29 cellular contexts compared by ENCODE assay signal in the genomic region with DNA sequence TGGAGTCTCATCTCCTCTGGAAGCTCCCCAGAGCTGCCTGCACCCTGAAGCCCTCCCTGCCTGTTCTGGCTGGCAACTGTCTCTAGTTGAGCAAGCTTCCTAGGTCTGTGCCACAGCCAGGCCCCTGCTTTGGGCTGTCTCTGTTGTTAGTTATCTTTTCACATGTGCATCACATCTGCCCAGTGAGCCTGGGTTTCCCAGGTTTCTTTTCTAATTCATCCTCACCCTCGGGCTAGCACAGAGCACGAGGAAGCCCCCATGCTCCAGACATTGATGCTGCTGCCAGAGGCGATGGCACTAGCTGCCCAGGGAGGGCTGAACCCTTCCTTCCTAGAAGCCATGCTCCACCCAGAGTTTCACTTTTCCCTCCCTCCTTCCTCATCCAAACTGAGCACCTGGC.
"Had no signal": no experiment of that assay in that cellular context is flagged by ENCODE, and none has a peak within 500 bp of the region (broad histone marks: within the 10 kb centered on the region; RNA-seq: fewer than 3 reads in every experiment).

No MANE protein-coding gene starts in this region.

- H3K27me3 ChIP-seq: cardiac muscle cell, colonic mucosa, esophagus squamous epithelium, vagina had no signal

- H3K9me3 ChIP-seq: colonic mucosa, esophagus squamous epithelium, left ventricle myocardium inferior, mucosa of descending colon, vagina had no signal

- ATAC-seq: activated CD4-positive, CD25-positive, alpha-beta regulatory T cell treated with anti-CD3 and anti-CD28 coated beads, Interleukin-2, amount 50 U/mL, for 24 hours; mucosa of descending colon; right cardiac atrium had no signal

- H3K4me3 ChIP-seq: cardiac muscle cell, colonic mucosa, esophagus squamous epithelium, left ventricle myocardium inferior, lung, mucosa of descending colon, vagina had no signal

- H3K27ac ChIP-seq: cardiac muscle cell, colonic mucosa, epithelial cell of prostate, esophagus squamous epithelium, left ventricle myocardium inferior, vagina, VCaP had no signal

- FAIRE-seq: endometrium, frontal cortex, islet of Langerhans, TTC549 had no signal

- H3K36me3 ChIP-seq: cardiac muscle cell, colonic mucosa, left ventricle myocardium inferior, vagina had no signal

- H3K4me1 ChIP-seq: colonic mucosa had no signal

- DNase-seq: activated CD4-positive, alpha-beta T cell treated with anti-CD3 and anti-CD28 coated beads for 48 hours; activated CD4-positive, alpha-beta T cell treated with anti-CD3 and anti-CD28 coated beads, Interleukin-2, amount 50 U/mL, for 48 hours; activated CD8-positive, alpha-beta memory T cell treated with anti-CD3 and anti-CD28 coated beads for 24 hours; activated effector memory CD4-positive, alpha-beta T cell treated with anti-CD3 and anti-CD28 coated beads, Interleukin-2, amount 50 U/mL, for 16 hours; activated naive CD4-positive, alpha-beta T cell treated with anti-CD3 and anti-CD28 coated beads, Interleukin-2, amount 50 U/mL, for 16 hours; anterior cingulate cortex; cerebellar nuclear complex; colonic mucosa; effector CD8-positive, alpha-beta T cell; esophagus squamous epithelium; glutamatergic neuron; left ventricle myocardium inferior; mucosa of descending colon; occipital lobe; right cardiac atrium; stimulated activated CD4-positive, alpha-beta T cell treated with anti-CD3 and anti-CD28 coated beads, Interleukin-12 subunit alpha, Interleukin-12 subunit beta, amount 100 ng/mL, for 4 hours; stimulated activated CD4-positive, alpha-beta T cell treated with anti-CD3 and anti-CD28 coated beads, Interleukin-4, amount 100 ng/mL, for 1 hour; substantia nigra; T-helper 9 cell had no signal
